Comparison of ENCODE assay signal across 10 cellular contexts in genomic region chr12:52010692-52011601, GRCh38. TPM values are rescaled to one million over a fixed set of nuclear protein-coding genes. Genes with fewer than 3 reads are reported as not detected.
DNase-seq lines count a peak whose midpoint lies in the region; ATAC-seq and TF ChIP-seq lines count a peak whose summit lies in the region.
"Had no signal": no experiment of that assay in that cellular context is flagged by ENCODE, and none has a peak within 500 bp of the region (broad histone marks: within the 10 kb centered on the region; RNA-seq: fewer than 3 reads in every experiment).

No MANE protein-coding gene starts in this region.

- H3K9ac ChIP-seq in H9 (ENCODE audit: extremely low read depth, insufficient read length, low read length): no peak overlapping the region

- H3T11ph ChIP-seq in H9 (ENCODE audit: low read length): no peak overlapping the region

- peak overlapping the region in 1 of 2 experiments; percentile 26; a peak in 2 of 5 replicates for H3K4me3 Mint-ChIP-seq in H9

- intact Hi-C loops in body of pancreas (cut with DNase I): no loop called here
- intact Hi-C loops in right lobe of liver (cut with DNase I): no loop called here

- no peak overlapping the region for H4K91ac ChIP-seq in H9 (ENCODE audit: insufficient read length, low read depth, low read length)

- H2BK120ac ChIP-seq in H9 (ENCODE audit: low read depth, low read length, poor library complexity, severe bottlenecking): no peak overlapping the region

- no peak overlapping the region for H3K4me2 ChIP-seq in H9 (ENCODE audit: insufficient read depth, insufficient read length, low read length)

- H3K56ac ChIP-seq in H9 (ENCODE audit: insufficient read length, low read depth, low read length): no peak overlapping the region

- H3K14ac ChIP-seq in H9 (ENCODE audit: insufficient read depth, low read length): no peak overlapping the region

- H3K23me2 ChIP-seq in H9 (ENCODE audit: insufficient read length, low read depth, low read length, poor library complexity, severe bottlenecking): peaks cover 6% of the 10 kb centered on the region

- H2AFZ ChIP-seq in H9 (ENCODE audit: low read length): no peak overlapping the region

- H3K23ac ChIP-seq in H9 (ENCODE audit: insufficient read length, low read depth, low read length): no peak overlapping the region

- no peak overlapping the region for H2AK5ac ChIP-seq in H9 (ENCODE audit: insufficient read length, low read length)

- no peak overlapping the region for H4K8ac ChIP-seq in H9 (replicated peaks; ENCODE audit: insufficient read length, low read depth, low read length)

- H2BK5ac ChIP-seq in H9 (ENCODE audit: insufficient read length, low read length): no peak overlapping the region

- peaks cover 0 to 14% (median 14%) of the 10 kb centered on the region in 3 experiments; a peak in 4 of 7 replicates for H3K36me3 Mint-ChIP-seq in H9 (ENCODE audit: insufficient read depth in 1 of 3, low read depth in 3 of 3)

- no peaks in the 10 kb centered on the region; a peak in 2 of 5 replicates for H3K9me3 Mint-ChIP-seq in H9

- H3K4me3 ChIP-seq in body of pancreas (no peak overlapping the region), right lobe of liver (no peak overlapping the region), suprapubic skin (peak overlapping the region; percentile 79)

- H2BK15ac ChIP-seq in H9 (ENCODE audit: low read depth, low read length): no peak overlapping the region

- H4K5ac ChIP-seq in H9 (ENCODE audit: insufficient read length, low read depth, low read length): no peak overlapping the region

- H3K36me3 ChIP-seq in body of pancreas (replicated peaks in 1 of 2; ENCODE audit: insufficient read depth in 1 of 2, low read depth in 2 of 2) (no peaks in the 10 kb centered on the region), right lobe of liver (no peaks in the 10 kb centered on the region), suprapubic skin (peaks cover 29% of the 10 kb centered on the region)

- H4K20me1 ChIP-seq in H9 (ENCODE audit: control insufficient read depth, insufficient read depth, insufficient read length): no peaks in the 10 kb centered on the region

- peak overlapping the region in 3 of 4 donors; percentile 26 to 76 (median 64) for H3K27ac ChIP-seq in body of pancreas
- H3K27ac ChIP-seq in right lobe of liver: peak overlapping the region; percentile 24 to 54 (median 36)
- H3K27ac ChIP-seq in suprapubic skin: peak overlapping the region; percentile 61
- H3K27ac ChIP-seq in H9 (ENCODE audit: insufficient read length, low read depth, low read length): no peak overlapping the region

- H3K27ac Mint-ChIP-seq in H9: 0 out of 7 replicates have a peak overlapping the region, but pooled peaks of 1 of the 3 experiments have one; percentile 51

- H3K27me3 ChIP-seq in body of pancreas: no peaks in the 10 kb centered on the region
- no peaks in the 10 kb centered on the region for H3K27me3 ChIP-seq in right lobe of liver
- no peaks in the 10 kb centered on the region for H3K27me3 ChIP-seq in suprapubic skin
- H3K27me3 ChIP-seq in H9 (ENCODE audit: insufficient read depth, low read length): peaks cover 8% of the 10 kb centered on the region; the same call in 1 of the 2 replicates

- TF ChIP-seq CTCF in body of pancreas (IDR thresholded peaks at IDR 0.05) (no peak), right lobe of liver (IDR thresholded peaks at IDR 0.05) (no peak), suprapubic skin (IDR thresholded peaks at IDR 0.05) (no peak), H9 (conservative IDR thresholded peaks at IDR 0.05) (no peak)

- WGBS in body of pancreas, 2 donors: 52 to 60% methylated on average over 7 to 8 of the region's 8 CpGs
- 80% methylated on average over 3 of the region's 8 CpGs for WGBS in right lobe of liver (ENCODE audit: insufficient coverage, low coverage, low lambda C conversion rate, missing lambda C conversion rate)
- WGBS in suprapubic skin: 77% methylated on average over 5 of the region's 8 CpGs
- WGBS in H9 (ENCODE audit: extremely low coverage, insufficient read length, low lambda C conversion rate): no CpG with 5 or more reads among the region's 8 CpGs

- H3K9me3 ChIP-seq in body of pancreas (no peaks in the 10 kb centered on the region), right lobe of liver (no peaks in the 10 kb centered on the region), suprapubic skin (no peaks in the 10 kb centered on the region), H9 (ENCODE audit: control insufficient read depth, low read depth, low read length) (no peaks in the 10 kb centered on the region)

- no peak for TF ChIP-seq POLR2A in body of pancreas (IDR thresholded peaks at IDR 0.05)
- no peak for TF ChIP-seq POLR2A in right lobe of liver (IDR thresholded peaks at IDR 0.05)
- TF ChIP-seq POLR2A in suprapubic skin (IDR thresholded peaks at IDR 0.05): no peak

- no peak overlapping the region for H3K18ac ChIP-seq in H9 (ENCODE audit: insufficient read length, low read depth, low read length)

- H3K79me1 ChIP-seq in H9 (ENCODE audit: insufficient read depth, low read depth, low read length, poor library complexity, severe bottlenecking): no peaks in the 10 kb centered on the region

- DNase-seq in NCI-H1092 (lab: John Stamatoyannopoulos, UW) (peak; percentile 23), body of pancreas (no peak), right lobe of liver (peak in 1 of 3 donors; percentile 44), suprapubic skin (ENCODE audit: low spot score in 2 of 2) (no peak), AML-193 (lab: John Stamatoyannopoulos, UW) (no peak), H9 (no peak)
- no peak for DNase-seq in stimulated activated naive CD8-positive, alpha-beta T cell treated with anti-CD3 and anti-CD28 coated beads, Interleukin-15, Interleukin-2, amounts not matched to agents 100 U/mL and 50 U/mL, for 24 hours
- no peak for DNase-seq in activated CD4-positive, CD25-positive, alpha-beta regulatory T cell (lab: John Stamatoyannopoulos, UW)
- DNase-seq: Karpas-422, T-helper 1 cell had no signal

- H3K27me3 Mint-ChIP-seq in H9 (ENCODE audit: low read depth): peaks cover 78% of the 10 kb centered on the region

- H3K79me2 ChIP-seq in H9 (ENCODE audit: insufficient read depth, low read length): no peaks in the 10 kb centered on the region

- no peak for TF ChIP-seq EP300 in suprapubic skin (IDR thresholded peaks at IDR 0.05)

- H2BK12ac ChIP-seq in H9 (ENCODE audit: insufficient read length, low read depth, low read length): no peak overlapping the region

- peaks cover 38% of the 10 kb centered on the region for H3K4me1 ChIP-seq in body of pancreas
- peaks cover 0 to 9% (median 0%) of the 10 kb centered on the region in 4 donors for H3K4me1 ChIP-seq in right lobe of liver
- H3K4me1 ChIP-seq in suprapubic skin: peaks cover 62% of the 10 kb centered on the region
- peaks cover 5% of the 10 kb centered on the region; the same call in 1 of the 2 replicates for H3K4me1 ChIP-seq in H9 (ENCODE audit: insufficient read depth, low read length)

- peaks cover 30 to 47% of the 10 kb centered on the region in 2 experiments for H3K4me1 Mint-ChIP-seq in H9

- ATAC-seq in body of pancreas: no peak
- ATAC-seq in right lobe of liver: no peak
- ATAC-seq in stimulated activated naive CD8-positive, alpha-beta T cell treated with anti-CD3 and anti-CD28 coated beads, Interleukin-15, Interleukin-2, amounts not matched to agents 100 U/mL and 50 U/mL, for 24 hours: no peak

- no peak overlapping the region for H3K4ac ChIP-seq in H9 (ENCODE audit: low read depth, low read length)

- H2BK20ac ChIP-seq in H9 (ENCODE audit: low read depth, low read length, poor library complexity, severe bottlenecking): no peak overlapping the region

RNA-seq across cellular contexts. Expression of gene TAMALIN, which starts 4.2 kb away (rescaled TPM):
- 10 to 100 TPM in 1 of 2 donors, 1 to 10 TPM in 1; 7.0 to 19.4 TPM for total RNA-seq in body of pancreas
- 1 to 10 TPM; 2.9 to 6.5 (median 3.9) TPM for total RNA-seq in right lobe of liver
- total RNA-seq in suprapubic skin: 10 to 100 TPM; 11.5 to 14.5 (median 12.5) TPM
- 1.1 and 1.2 TPM in 2 replicates for total RNA-seq in H9 (2021)

RNA-seq across cellular contexts. Expression of gene NR4A1, which starts 40.3 kb away (rescaled TPM):
- total RNA-seq in body of pancreas (100 to 1,000 TPM in 1 of 2 donors, 10 to 100 TPM in 1; 36.6 to 253 TPM), right lobe of liver (1 to 10 TPM; 5.0 to 8.8 (median 7.7) TPM), suprapubic skin (100 to 1,000 TPM; 141 to 775 (median 422) TPM), H9 (2021) (25.8 and 27.3 TPM in 2 replicates)

RNA-seq across cellular contexts. Expression of gene ATG101, which starts 58.8 kb away (rescaled TPM):
- total RNA-seq in body of pancreas (10 to 100 TPM; 25.7 to 25.9 TPM), right lobe of liver (10 to 100 TPM; 17.4 to 29.7 (median 21.0) TPM), suprapubic skin (10 to 100 TPM; 39.5 to 76.1 (median 56.5) TPM), H9 (2021) (58.3 and 61.1 TPM in 2 replicates)

RNA-seq across cellular contexts. Expression of gene ACVR1B, which starts 59.4 kb away (rescaled TPM):
- 10 to 100 TPM; 19.8 to 21.8 TPM for total RNA-seq in body of pancreas
- 10 to 100 TPM; 14.1 to 28.0 (median 25.0) TPM for total RNA-seq in right lobe of liver
- total RNA-seq in suprapubic skin: 100 to 1,000 TPM in 1 of 4 donors, 10 to 100 TPM in 3; 40.5 to 103 (median 57.3) TPM
- 15.6 and 16.3 TPM in 2 replicates for total RNA-seq in H9 (2021)
